37 cellular contexts compared by ENCODE assay signal in the genomic region with DNA sequence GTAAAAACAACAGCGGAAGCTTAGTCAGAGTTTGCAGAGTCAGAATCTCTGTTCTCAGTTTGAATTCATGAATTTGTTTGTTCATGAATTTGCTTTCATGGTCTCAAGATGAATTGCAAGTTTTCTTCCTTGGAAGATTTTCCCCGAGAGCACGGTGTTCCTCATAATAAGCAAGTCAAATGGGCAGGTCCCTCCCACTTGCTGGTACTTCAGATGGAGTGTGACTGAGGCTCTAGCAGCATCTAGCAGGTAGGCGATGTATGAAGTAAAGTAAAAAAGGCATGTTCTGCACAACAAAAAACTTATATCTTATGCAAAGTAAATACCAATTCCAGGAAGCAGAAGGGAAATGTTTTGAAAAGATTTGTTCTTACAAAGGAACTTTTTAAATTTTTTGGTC. TPM values are rescaled to one million over a fixed set of nuclear protein-coding genes. Genes with fewer than 3 reads are reported as not detected.
"Had no signal": no experiment of that assay in that cellular context is flagged by ENCODE, and none has a peak within 500 bp of the region (broad histone marks: within the 10 kb centered on the region; RNA-seq: fewer than 3 reads in every experiment).

No MANE protein-coding gene starts in this region.

- H3K27ac Mint-ChIP-seq: activated CD4-positive, alpha-beta memory T cell treated with anti-CD3 and anti-CD28 coated beads, Interleukin-2, amount 10 ng/mL, durations not matched to agents 7 days and 5 days; activated CD4-positive, alpha-beta T cell treated with anti-CD3 and anti-CD28 coated beads for 36 hours; activated CD4-positive, alpha-beta T cell treated with anti-CD3 and anti-CD28 coated beads, Interleukin-2, amount 10 ng/mL, durations not matched to agents 7 days and 5 days; activated CD8-positive, alpha-beta memory T cell treated with anti-CD3 and anti-CD28 coated beads, Interleukin-2, amount 10 ng/mL, durations not matched to agents 7 days and 5 days; activated CD8-positive, alpha-beta T cell treated with anti-CD3 and anti-CD28 coated beads, Interleukin-2, amount 10 ng/mL, durations not matched to agents 7 days and 5 days; activated naive CD4-positive, alpha-beta T cell treated with anti-CD3 and anti-CD28 coated beads, Interleukin-2, amount 10 ng/mL, durations not matched to agents 7 days and 5 days; activated naive CD4-positive, alpha-beta T cell treated with anti-CD3 and anti-CD28 coated beads, Interleukin-2, amount 50 U/mL, for 24 hours; activated naive CD8-positive, alpha-beta T cell; activated naive CD8-positive, alpha-beta T cell treated with anti-CD3 and anti-CD28 coated beads, Interleukin-2, amount 10 ng/mL, durations not matched to agents 7 days and 5 days; activated naive CD8-positive, alpha-beta T cell treated with anti-CD3 and anti-CD28 coated beads, Interleukin-2, amount 50 U/mL, for 24 hours; activated T-cell treated with anti-CD3 and anti-CD28 coated beads, Interleukin-2, amount 50 U/mL, for 24 hours; activated T-helper 2 cell treated with anti-CD3 and anti-CD28 coated beads, Interferon-gamma antibody, Interleukin-2, Interleukin-4, amounts not matched to agents 10 μg/mL and 5 μg/mL and 100 μg/mL, durations not matched to agents 14 hours and 24 hours and 36 hours; T-helper 1 cell treated with Interleukin-12 subunit alpha and Interleukin-12 subunit beta and Interleukin-4 antibody, amounts not matched to agents 30 μg/mL and 1 μg/mL, for 36 hours; T-helper 2 cell treated with Interferon-gamma antibody and Interleukin-4, amounts not matched to agents 5 μg/mL and 100 μg/mL, for 36 hours; WTC11 had no signal

- H3K36me3 Mint-ChIP-seq: activated CD8-positive, alpha-beta memory T cell treated with anti-CD3 and anti-CD28 coated beads, Interleukin-2, amount 10 ng/mL, durations not matched to agents 7 days and 5 days; activated naive CD4-positive, alpha-beta T cell treated with anti-CD3 and anti-CD28 coated beads, Interleukin-2, amount 10 ng/mL, durations not matched to agents 7 days and 5 days; activated naive CD4-positive, alpha-beta T cell treated with anti-CD3 and anti-CD28 coated beads, Interleukin-2, amount 50 U/mL, for 24 hours; activated naive CD8-positive, alpha-beta T cell; activated naive CD8-positive, alpha-beta T cell treated with anti-CD3 and anti-CD28 coated beads, Interleukin-2, amount 10 ng/mL, durations not matched to agents 7 days and 5 days; WTC11 had no signal

- H3K4me3 ChIP-seq: ascending aorta, cardiac muscle cell had no signal

- H3K27me3 ChIP-seq: ascending aorta, brain microvascular endothelial cell, cardiac muscle cell had no signal

- H3K4me1 Mint-ChIP-seq: activated CD4-positive, alpha-beta memory T cell treated with anti-CD3 and anti-CD28 coated beads, Interleukin-2, amount 10 ng/mL, durations not matched to agents 7 days and 5 days; activated CD4-positive, alpha-beta T cell treated with anti-CD3 and anti-CD28 coated beads for 36 hours; activated CD4-positive, alpha-beta T cell treated with anti-CD3 and anti-CD28 coated beads, Interleukin-2, amount 10 ng/mL, durations not matched to agents 7 days and 5 days; activated CD8-positive, alpha-beta memory T cell treated with anti-CD3 and anti-CD28 coated beads, Interleukin-2, amount 10 ng/mL, durations not matched to agents 7 days and 5 days; activated naive CD4-positive, alpha-beta T cell treated with anti-CD3 and anti-CD28 coated beads, Interleukin-2, amount 10 ng/mL, durations not matched to agents 7 days and 5 days; activated naive CD4-positive, alpha-beta T cell treated with anti-CD3 and anti-CD28 coated beads, Interleukin-2, amount 50 U/mL, for 24 hours; activated naive CD8-positive, alpha-beta T cell treated with anti-CD3 and anti-CD28 coated beads, Interleukin-2, amount 10 ng/mL, durations not matched to agents 7 days and 5 days; activated naive CD8-positive, alpha-beta T cell treated with anti-CD3 and anti-CD28 coated beads, Interleukin-2, amount 50 U/mL, for 24 hours; central memory CD8-positive, alpha-beta T cell had no signal

- H3K27ac ChIP-seq: ascending aorta, brain microvascular endothelial cell, cardiac muscle cell, WERI-Rb-1 had no signal

- H3K9me3 Mint-ChIP-seq: activated CD4-positive, alpha-beta T cell treated with anti-CD3 and anti-CD28 coated beads, Interleukin-2, amount 10 ng/mL, durations not matched to agents 7 days and 5 days; activated naive CD4-positive, alpha-beta T cell treated with anti-CD3 and anti-CD28 coated beads, Interleukin-2, amount 10 ng/mL, durations not matched to agents 7 days and 5 days; activated naive CD8-positive, alpha-beta T cell treated with anti-CD3 and anti-CD28 coated beads, Interleukin-2, amount 10 ng/mL, durations not matched to agents 7 days and 5 days; activated T-helper 2 cell treated with anti-CD3 and anti-CD28 coated beads, Interferon-gamma antibody, Interleukin-2, Interleukin-4, amounts not matched to agents 10 μg/mL and 5 μg/mL and 100 μg/mL, durations not matched to agents 14 hours and 24 hours and 36 hours; T-helper 2 cell treated with Interferon-gamma antibody and Interleukin-4, amounts not matched to agents 5 μg/mL and 100 μg/mL, for 36 hours had no signal

- DNase-seq: activated CD4-positive, alpha-beta memory T cell treated with anti-CD3 and anti-CD28 coated beads, Interleukin-2, amount 10 ng/mL, durations not matched to agents 7 days and 5 days; activated CD4-positive, alpha-beta T cell treated with anti-CD3 and anti-CD28 coated beads for 1 hour; activated CD4-positive, alpha-beta T cell treated with anti-CD3 and anti-CD28 coated beads for 36 hours; activated CD4-positive, alpha-beta T cell treated with anti-CD3 and anti-CD28 coated beads for 48 hours; activated CD4-positive, alpha-beta T cell treated with anti-CD3 and anti-CD28 coated beads, Interleukin-2, amount 10 ng/mL, durations not matched to agents 7 days and 5 days; activated CD4-positive, alpha-beta T cell treated with anti-CD3 and anti-CD28 coated beads, Interleukin-2, amount 50 U/mL, for 48 hours; activated CD4-positive, CD25-positive, alpha-beta regulatory T cell; activated CD8-positive, alpha-beta memory T cell treated with anti-CD3 and anti-CD28 coated beads for 24 hours; activated CD8-positive, alpha-beta memory T cell treated with anti-CD3 and anti-CD28 coated beads, Interleukin-2, amount 10 ng/mL, durations not matched to agents 7 days and 5 days; activated CD8-positive, alpha-beta memory T cell treated with anti-CD3 and anti-CD28 coated beads, Interleukin-2, amount 50 U/mL, for 48 hours; activated CD8-positive, alpha-beta T cell treated with anti-CD3 and anti-CD28 coated beads, Interleukin-2, amount 10 ng/mL, durations not matched to agents 7 days and 5 days; activated effector memory CD4-positive, alpha-beta T cell treated with Interleukin-2 at 50 U/mL for 16 hours; activated gamma-delta T cell; activated naive CD4-positive, alpha-beta T cell treated with anti-CD3 and anti-CD28 coated beads, Interleukin-2, amount 10 ng/mL, durations not matched to agents 7 days and 5 days; activated naive CD4-positive, alpha-beta T cell treated with Interleukin-2 at 50 U/mL for 16 hours; activated naive CD8-positive, alpha-beta T cell treated with anti-CD3 and anti-CD28 coated beads, Interleukin-2, amount 10 ng/mL, durations not matched to agents 7 days and 5 days; activated naive CD8-positive, alpha-beta T cell treated with anti-CD3 and anti-CD28 coated beads, Interleukin-2, amount 50 U/mL, for 24 hours; activated T-cell treated with anti-CD3 and anti-CD28 coated beads, Interleukin-2, amount 50 U/mL, for 24 hours; activated T-cell treated with anti-CD3 and anti-CD28 coated beads, Interleukin-2, amount 50 U/mL, for 48 hours; brain microvascular endothelial cell; caudate nucleus; cerebellar nuclear complex; T-helper 1 cell; T-helper 2 cell; T-helper 9 cell; WERI-Rb-1 had no signal

- ATAC-seq: activated CD4-positive, alpha-beta T cell treated with anti-CD3 and anti-CD28 coated beads for 36 hours; activated CD4-positive, CD25-positive, alpha-beta regulatory T cell treated with anti-CD3 and anti-CD28 coated beads, Interleukin-2, amount 50 U/mL, for 24 hours; activated CD8-positive, alpha-beta memory T cell treated with anti-CD3 and anti-CD28 coated beads, Interleukin-2, amount 10 ng/mL, durations not matched to agents 7 days and 5 days; activated CD8-positive, alpha-beta T cell treated with anti-CD3 and anti-CD28 coated beads, Interleukin-2, amount 10 ng/mL, durations not matched to agents 7 days and 5 days; activated naive CD8-positive, alpha-beta T cell treated with anti-CD3 and anti-CD28 coated beads, Interleukin-2, amount 50 U/mL, for 24 hours; WTC11 had no signal

- H3K4me3 Mint-ChIP-seq: activated CD4-positive, alpha-beta memory T cell treated with anti-CD3 and anti-CD28 coated beads, Interleukin-2, amount 10 ng/mL, durations not matched to agents 7 days and 5 days; activated CD4-positive, alpha-beta T cell treated with anti-CD3 and anti-CD28 coated beads for 36 hours; activated CD4-positive, alpha-beta T cell treated with anti-CD3 and anti-CD28 coated beads, Interleukin-2, amount 10 ng/mL, durations not matched to agents 7 days and 5 days; activated CD8-positive, alpha-beta memory T cell treated with anti-CD3 and anti-CD28 coated beads, Interleukin-2, amount 10 ng/mL, durations not matched to agents 7 days and 5 days; activated CD8-positive, alpha-beta T cell treated with anti-CD3 and anti-CD28 coated beads, Interleukin-2, amount 10 ng/mL, durations not matched to agents 7 days and 5 days; activated naive CD4-positive, alpha-beta T cell treated with anti-CD3 and anti-CD28 coated beads, Interleukin-2, amount 10 ng/mL, durations not matched to agents 7 days and 5 days; activated naive CD4-positive, alpha-beta T cell treated with anti-CD3 and anti-CD28 coated beads, Interleukin-2, amount 50 U/mL, for 24 hours; activated naive CD8-positive, alpha-beta T cell; activated naive CD8-positive, alpha-beta T cell treated with anti-CD3 and anti-CD28 coated beads, Interleukin-2, amount 10 ng/mL, durations not matched to agents 7 days and 5 days; activated naive CD8-positive, alpha-beta T cell treated with anti-CD3 and anti-CD28 coated beads, Interleukin-2, amount 50 U/mL, for 24 hours; activated T-cell treated with anti-CD3 and anti-CD28 coated beads, Interleukin-2, amount 50 U/mL, for 24 hours; central memory CD8-positive, alpha-beta T cell; T-helper 1 cell treated with Interleukin-12 subunit alpha and Interleukin-12 subunit beta and Interleukin-4 antibody, amounts not matched to agents 30 μg/mL and 1 μg/mL, for 36 hours; T-helper 2 cell treated with Interferon-gamma antibody and Interleukin-4, amounts not matched to agents 5 μg/mL and 100 μg/mL, for 36 hours; WTC11 had no signal

- H3K27me3 Mint-ChIP-seq: activated CD4-positive, alpha-beta memory T cell treated with anti-CD3 and anti-CD28 coated beads, Interleukin-2, amount 10 ng/mL, durations not matched to agents 7 days and 5 days; activated CD4-positive, alpha-beta T cell treated with anti-CD3 and anti-CD28 coated beads for 36 hours; activated CD8-positive, alpha-beta memory T cell treated with anti-CD3 and anti-CD28 coated beads, Interleukin-2, amount 10 ng/mL, durations not matched to agents 7 days and 5 days; activated naive CD4-positive, alpha-beta T cell treated with anti-CD3 and anti-CD28 coated beads, Interleukin-2, amount 10 ng/mL, durations not matched to agents 7 days and 5 days; activated naive CD4-positive, alpha-beta T cell treated with anti-CD3 and anti-CD28 coated beads, Interleukin-2, amount 50 U/mL, for 24 hours; activated naive CD8-positive, alpha-beta T cell treated with anti-CD3 and anti-CD28 coated beads, Interleukin-2, amount 10 ng/mL, durations not matched to agents 7 days and 5 days; activated T-cell treated with anti-CD3 and anti-CD28 coated beads, Interleukin-2, amount 50 U/mL, for 24 hours; central memory CD8-positive, alpha-beta T cell had no signal

RNA-seq across cellular contexts. Expression of a gene that starts 15.5 kb away (rescaled TPM):
- total RNA-seq: activated CD4-positive, alpha-beta memory T cell treated with anti-CD3 and anti-CD28 coated beads, Interleukin-2, amount 10 ng/mL, durations not matched to agents 7 days and 5 days; activated CD4-positive, alpha-beta T cell treated with anti-CD3 and anti-CD28 coated beads for 36 hours; activated CD4-positive, alpha-beta T cell treated with anti-CD3 and anti-CD28 coated beads, Interleukin-2, amount 10 ng/mL, durations not matched to agents 7 days and 5 days; activated CD8-positive, alpha-beta memory T cell treated with anti-CD3 and anti-CD28 coated beads, Interleukin-2, amount 10 ng/mL, durations not matched to agents 7 days and 5 days; activated CD8-positive, alpha-beta T cell treated with anti-CD3 and anti-CD28 coated beads, Interleukin-2, amount 10 ng/mL, durations not matched to agents 7 days and 5 days; activated naive CD8-positive, alpha-beta T cell treated with anti-CD3 and anti-CD28 coated beads, Interleukin-2, amount 10 ng/mL, durations not matched to agents 7 days and 5 days; activated T-helper 2 cell treated with anti-CD3 and anti-CD28 coated beads, Interferon-gamma antibody, Interleukin-2, Interleukin-4, amounts not matched to agents 10 μg/mL and 5 μg/mL and 100 μg/mL, durations not matched to agents 14 hours and 24 hours and 36 hours; ascending aorta; chondrocyte; WTC11 had no signal
